8 cellular contexts compared by ENCODE assay signal in the genomic region with DNA sequence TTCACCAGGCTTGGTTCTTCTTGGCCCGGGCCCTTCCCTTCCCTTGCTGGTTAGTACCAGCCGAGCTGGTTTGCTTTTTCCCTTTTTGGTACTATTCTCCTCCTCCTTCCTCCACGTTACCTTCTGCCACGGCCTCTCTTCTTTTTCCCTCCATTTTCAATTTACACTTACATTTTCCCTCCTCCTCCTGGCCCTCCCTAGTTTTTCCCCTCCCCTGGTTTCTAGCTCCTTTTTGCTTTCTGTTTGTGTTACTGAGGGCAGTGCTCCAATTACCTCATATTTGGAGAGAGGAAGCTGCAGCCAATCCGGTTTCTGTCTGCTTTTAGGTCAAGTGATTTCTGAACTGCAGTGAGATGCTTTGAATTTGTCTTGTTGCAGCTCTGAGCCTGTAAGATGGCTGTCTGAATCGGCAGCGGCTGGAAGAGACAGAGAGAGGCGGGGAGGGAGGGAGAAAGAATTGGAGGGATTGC.
DNase-seq lines count a peak whose midpoint lies in the region; ATAC-seq and TF ChIP-seq lines count a peak whose summit lies in the region.

No MANE protein-coding gene starts in this region.

- peaks cover 36% of the 10 kb centered on the region for H3K4me1 ChIP-seq in ES-I3 (ENCODE audit: insufficient read depth, low read length)

- peaks cover 17% of the 10 kb centered on the region for H3K36me3 Mint-ChIP-seq in activated CD4-positive, alpha-beta memory T cell treated with anti-CD3 and anti-CD28 coated beads for 36 hours
- peaks cover 5% of the 10 kb centered on the region for H3K36me3 Mint-ChIP-seq in natural killer cell treated with Interleukin-12 subunit alpha and Interleukin-12 subunit beta and Interleukin-15 and Interleukin-18, amount 100 ng/mL, for 72 hours

- CTCF ChIA-PET in activated CD4-positive, alpha-beta memory T cell treated with anti-CD3 and anti-CD28 coated beads for 36 hours (lab: Charles Lee) = interaction anchor here (0.6 to 15.2 kb wide), 9 partner anchors 9 to 170 kb away, joined by 3 to 320 read pairs (median 5); no protein-coding TSS in a partner anchor

- peak overlapping the region; percentile 81 for H3K27ac Mint-ChIP-seq in activated CD4-positive, alpha-beta memory T cell treated with anti-CD3 and anti-CD28 coated beads for 36 hours
- peak overlapping the region; percentile 25 to 87 for H3K27ac Mint-ChIP-seq in natural killer cell treated with Interleukin-12 subunit alpha and Interleukin-12 subunit beta and Interleukin-15 and Interleukin-18, amount 100 ng/mL, for 72 hours

- H3K4me1 Mint-ChIP-seq in activated CD4-positive, alpha-beta memory T cell treated with anti-CD3 and anti-CD28 coated beads for 36 hours (ENCODE audit: low read depth) = peaks cover 89% of the 10 kb centered on the region
- peaks cover 62 to 77% of the 10 kb centered on the region in 2 donors for H3K4me1 Mint-ChIP-seq in natural killer cell treated with Interleukin-12 subunit alpha and Interleukin-12 subunit beta and Interleukin-15 and Interleukin-18, amount 100 ng/mL, for 72 hours (ENCODE audit: low read depth in 2 of 2)

- H3K36me3 ChIP-seq in ES-I3 (ENCODE audit: insufficient read depth, low read length) = no peaks in the 10 kb centered on the region

- H3K4me3 Mint-ChIP-seq in activated CD4-positive, alpha-beta memory T cell treated with anti-CD3 and anti-CD28 coated beads for 36 hours = peak overlapping the region; percentile 64
- H3K4me3 Mint-ChIP-seq in natural killer cell treated with Interleukin-12 subunit alpha and Interleukin-12 subunit beta and Interleukin-15 and Interleukin-18, amount 100 ng/mL, for 72 hours = peak overlapping the region; percentile 88

- TF ChIP-seq CTCF in fibroblast of pulmonary artery (IDR thresholded peaks at IDR 0.05; ENCODE audit: low read length, missing control alignments) = no peak

- H3K9me3 Mint-ChIP-seq in activated CD4-positive, alpha-beta memory T cell treated with anti-CD3 and anti-CD28 coated beads for 36 hours = no peaks in the 10 kb centered on the region
- H3K9me3 Mint-ChIP-seq in natural killer cell treated with Interleukin-12 subunit alpha and Interleukin-12 subunit beta and Interleukin-15 and Interleukin-18, amount 100 ng/mL, for 72 hours = no peaks in the 10 kb centered on the region

- DNase-seq in MV-4-11 (lab: John Stamatoyannopoulos, UW) = peak; percentile 45
- peak; percentile 39 for DNase-seq in activated CD4-positive, alpha-beta memory T cell treated with anti-CD3 and anti-CD28 coated beads for 36 hours
- DNase-seq in fibroblast of pulmonary artery (ENCODE audit: low read depth) = peak; percentile 87
- no peak for DNase-seq in natural killer cell treated with Interleukin-12 subunit alpha and Interleukin-12 subunit beta and Interleukin-15 and Interleukin-18, amount 100 ng/mL, for 72 hours (ENCODE audit: low spot score)
- DNase-seq in SIG-M5 (lab: John Stamatoyannopoulos, UW) = no peak

- intact Hi-C loops in activated CD4-positive, alpha-beta memory T cell treated with anti-CD3 and anti-CD28 coated beads for 36 hours (cut with micrococcal nuclease) = loop anchor here (5.0 kb wide), 1 partner anchor 129 kb away; no protein-coding TSS in a partner anchor

- no peaks in the 10 kb centered on the region for H3K27me3 Mint-ChIP-seq in activated CD4-positive, alpha-beta memory T cell treated with anti-CD3 and anti-CD28 coated beads for 36 hours
- H3K27me3 Mint-ChIP-seq in natural killer cell treated with Interleukin-12 subunit alpha and Interleukin-12 subunit beta and Interleukin-15 and Interleukin-18, amount 100 ng/mL, for 72 hours = no peaks in the 10 kb centered on the region

- H3K9me3 ChIP-seq in ES-I3 (ENCODE audit: control insufficient read depth, insufficient read depth, low read length) = no peaks in the 10 kb centered on the region

- POLR2A ChIA-PET in activated CD4-positive, alpha-beta memory T cell treated with anti-CD3 and anti-CD28 coated beads for 36 hours (lab: Charles Lee) = interaction anchor here (1.8 to 3.2 kb wide), 2 partner anchors 63 to 84 kb away, joined by 6 to 13 read pairs; a partner anchor contains a TSS

- peak overlapping the region; percentile 38 for H3K9ac ChIP-seq in ES-I3 (ENCODE audit: low read depth, low read length)

- peak; percentile 45 to 62 for ATAC-seq in natural killer cell treated with Interleukin-12 subunit alpha and Interleukin-12 subunit beta and Interleukin-15 and Interleukin-18, amount 100 ng/mL, for 72 hours
- ATAC-seq in HG03565 (IDR thresholded peaks at IDR 0.05; ENCODE audit: unreplicated experiment) (no peak), HG03442 (IDR thresholded peaks at IDR 0.05; ENCODE audit: unreplicated experiment) (no peak)

- H3K4me3 ChIP-seq in fibroblast of pulmonary artery (replicated peaks; ENCODE audit: low read depth, low read length) = peak overlapping the region; percentile 36

Comparison
In these comparisons a context has a peak if more than half of its experiments do, and no peak if none do; other contexts are left out.
1. DNase-seq: peak in MV-4-11 (single experiment), activated CD4-positive, alpha-beta memory T cell treated with anti-CD3 and anti-CD28 coated beads for 36 hours (single experiment) and fibroblast of pulmonary artery (single experiment); none in natural killer cell treated with Interleukin-12 subunit alpha and Interleukin-12 subunit beta and Interleukin-15 and Interleukin-18, amount 100 ng/mL, for 72 hours (single experiment) and SIG-M5 (single experiment).
2. ATAC-seq: peak in natural killer cell treated with Interleukin-12 subunit alpha and Interleukin-12 subunit beta and Interleukin-15 and Interleukin-18, amount 100 ng/mL, for 72 hours (2 of 2); none in HG03565 (single experiment) and HG03442 (single experiment).